In the genomic region with DNA sequence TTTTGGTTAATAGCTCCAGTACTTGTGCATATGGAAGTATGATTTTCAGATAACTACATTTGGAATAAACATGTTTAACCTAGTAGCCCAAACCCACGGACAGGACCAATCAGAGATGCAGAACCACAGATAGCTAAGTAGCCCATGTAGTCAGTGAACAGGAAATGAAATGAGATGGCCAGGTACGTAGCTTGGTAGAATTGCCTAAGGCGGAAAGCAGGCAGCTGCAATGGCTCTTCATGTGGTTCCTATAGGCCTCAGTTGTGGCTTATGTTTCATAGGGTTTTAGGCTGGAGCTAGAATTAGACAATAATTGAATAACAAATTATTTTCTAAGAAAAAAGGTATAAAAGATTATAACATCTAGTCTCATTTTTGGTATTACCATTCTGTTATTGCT, we compare ENCODE assay signal across 21 cellular contexts.
DNase-seq lines count a peak whose midpoint lies in the region; ATAC-seq and TF ChIP-seq lines count a peak whose summit lies in the region.
"Had no signal": no experiment of that assay in that cellular context is flagged by ENCODE, and none has a peak within 500 bp of the region (broad histone marks: within the 10 kb centered on the region; RNA-seq: fewer than 3 reads in every experiment).

No MANE protein-coding gene starts in this region.

- H3K4me3 ChIP-seq in mammary epithelial cell (replicated peaks in 1 of 3; ENCODE audit: insufficient read depth in 1 of 3, low read depth in 2 of 3, low read length in 3 of 3) (no peak overlapping the region), PC-3 (ENCODE audit: low read length) (no peak overlapping the region), tibial nerve (no peak overlapping the region)
- no peak overlapping the region for H3K4me3 ChIP-seq in Jurkat, Clone E6-1 (ENCODE audit: low read length)
- H3K4me3 ChIP-seq: BLaER1 had no signal

- H3K27ac Mint-ChIP-seq in MCF 10A (ENCODE audit: low read depth, unreplicated experiment) = no peak overlapping the region
- H3K27ac Mint-ChIP-seq: CD4-positive, alpha-beta memory T cell; CD4-positive, CD25-positive, alpha-beta regulatory T cell; CD8-positive, alpha-beta memory T cell had no signal

- H3K9ac ChIP-seq in mammary epithelial cell (ENCODE audit: insufficient read depth, low read length) (no peak overlapping the region), PC-3 (ENCODE audit: low read length) (no peak overlapping the region)
- H3K9ac ChIP-seq: BLaER1 had no signal

- no TSS peak for BruUV-seq in mammary epithelial cell (replicated peaks; lab: Mats Ljungman, UMichigan)
- BruUV-seq in MCF 10A (replicated peaks; lab: Mats Ljungman, UMichigan) = no TSS peak
- BruUV-seq in PC-3 (replicated peaks; lab: Mats Ljungman, UMichigan) = no TSS peak

- no peak overlapping the region for H3K4me3 Mint-ChIP-seq in MCF 10A (ENCODE audit: unreplicated experiment)
- H3K4me3 Mint-ChIP-seq: CD14-positive monocyte; CD4-positive, alpha-beta memory T cell; CD4-positive, CD25-positive, alpha-beta regulatory T cell; CD8-positive, alpha-beta memory T cell had no signal

- no peak for TF ChIP-seq EP300 in tibial nerve (IDR thresholded peaks at IDR 0.05)

- H3K27me3 Mint-ChIP-seq in MCF 10A (ENCODE audit: insufficient read depth, unreplicated experiment) = no peaks in the 10 kb centered on the region
- H3K27me3 Mint-ChIP-seq: CD4-positive, alpha-beta memory T cell; CD8-positive, alpha-beta memory T cell had no signal

- H3K4me1 ChIP-seq in mammary epithelial cell (ENCODE audit: insufficient read depth, low read length) = no peaks in the 10 kb centered on the region
- H3K4me1 ChIP-seq in PC-3 (ENCODE audit: insufficient read depth, low read length) = no peaks in the 10 kb centered on the region
- H3K4me1 ChIP-seq in tibial nerve = no peaks in the 10 kb centered on the region
- H3K4me1 ChIP-seq: BLaER1 had no signal

- intact Hi-C loops in mammary epithelial cell (cut with micrococcal nuclease) (no loop called here), MCF 10A (cut with micrococcal nuclease) (no loop called here), PC-3 (cut with micrococcal nuclease) (no loop called here)

- no peaks in the 10 kb centered on the region for H3K36me3 ChIP-seq in mammary epithelial cell (ENCODE audit: insufficient read depth, low read length)
- peaks cover 11% of the 10 kb centered on the region; the same call in 1 of the 2 replicates for H3K36me3 ChIP-seq in PC-3 (ENCODE audit: low read depth, low read length)
- peaks cover 0 to 4% (median 0%) of the 10 kb centered on the region in 3 donors for H3K36me3 ChIP-seq in tibial nerve
- H3K36me3 ChIP-seq: BE2C, BLaER1 had no signal

- no peak for ATAC-seq in PC-3
- ATAC-seq in GM21381 (IDR thresholded peaks at IDR 0.05; ENCODE audit: unreplicated experiment) = no peak

- dilution Hi-C loops in mammary epithelial cell (cut with HindIII; ENCODE audit: low sequenced_read_pairs) = no loop called here

- H3F3A ChIP-seq in PC-3 (ENCODE audit: low read length, unreplicated experiment) = no peaks in the 10 kb centered on the region

- H3K9me3 ChIP-seq in mammary epithelial cell (replicated peaks; ENCODE audit: insufficient read depth, low read length) = no peaks in the 10 kb centered on the region
- H3K9me3 ChIP-seq in PC-3 (ENCODE audit: low read length) = 0 out of 2 replicates have a peak, but pooled peaks cover 5% of the 10 kb centered on the region
- H3K9me3 ChIP-seq in tibial nerve = peaks cover 0 to 23% (median 9%) of the 10 kb centered on the region in 4 donors
- H3K9me3 ChIP-seq: BE2C had no signal

- H3K79me2 ChIP-seq in mammary epithelial cell (ENCODE audit: insufficient read depth, low read length) (peaks cover 70% of the 10 kb centered on the region), PC-3 (ENCODE audit: low read length) (peaks cover 8% of the 10 kb centered on the region; the same call in 1 of the 2 replicates)

- no peaks in the 10 kb centered on the region for H3K9me2 ChIP-seq in PC-3 (replicated peaks; ENCODE audit: low read length)

- H2AFZ ChIP-seq in mammary epithelial cell (ENCODE audit: low read depth, low read length) (no peak overlapping the region), PC-3 (ENCODE audit: low read length) (no peak overlapping the region)

- H3K4me2 ChIP-seq in mammary epithelial cell (ENCODE audit: insufficient read depth, low read depth, low read length) (no peak overlapping the region), PC-3 (ENCODE audit: low read length) (no peak overlapping the region)
- H3K4me2 ChIP-seq: BLaER1 had no signal

- H3K9me3 Mint-ChIP-seq in MCF 10A (ENCODE audit: unreplicated experiment) = peaks cover 15% of the 10 kb centered on the region

- H3K4me1 Mint-ChIP-seq in MCF 10A (ENCODE audit: insufficient read depth, unreplicated experiment) = no peaks in the 10 kb centered on the region

- peak; percentile 4 for DNase-seq in mammary epithelial cell
- no peak for DNase-seq in MCF 10A (ENCODE audit: unreplicated experiment)
- peak; percentile 61 for DNase-seq in Jurkat, Clone E6-1 (ENCODE audit: low read depth, low spot score)
- no peak for DNase-seq in PC-3
- no peak for DNase-seq in tibial nerve (ENCODE audit: low spot score in 2 of 2)
- DNase-seq: 8988T; ACHN; BE2C; C1 segment of cervical spinal cord; CD4-positive, alpha-beta memory T cell; CD8-positive, alpha-beta memory T cell; COR-L47; DMS 273 treated with DMSO at 0.1 percent for 48 hours; DMS153; DMS53; GF-D8 had no signal

- H3K27ac ChIP-seq in mammary epithelial cell (ENCODE audit: insufficient read depth, low read depth, low read length) (no peak overlapping the region), VCaP (peak overlapping the region; percentile 32; the same call in 1 of the 2 replicates), PC-3 (ENCODE audit: low read length) (no peak overlapping the region), tibial nerve (no peak overlapping the region)
- H3K27ac ChIP-seq: BLaER1 had no signal

- TF ChIP-seq POLR2A in tibial nerve (IDR thresholded peaks at IDR 0.05) = no peak

- no peak for TF ChIP-seq CTCF in mammary epithelial cell (conservative IDR thresholded peaks at IDR 0.05 in 1 of 2, IDR thresholded peaks at IDR 0.05 in 1 of 2; ENCODE audit: extremely low read depth in 1 of 2, insufficient read depth in 1 of 2, low read depth in 1 of 2, low read length in 2 of 2)
- TF ChIP-seq CTCF in MCF 10A (IDR thresholded peaks at IDR 0.05; ENCODE audit: unreplicated experiment) = no peak
- no peak for TF ChIP-seq CTCF in VCaP (conservative IDR thresholded peaks at IDR 0.05)
- TF ChIP-seq CTCF in PC-3 (conservative IDR thresholded peaks at IDR 0.05; ENCODE audit: low read depth, low read length) = no peak
- no peak for TF ChIP-seq CTCF in tibial nerve (IDR thresholded peaks at IDR 0.05)

- H3K27me3 ChIP-seq in mammary epithelial cell (ENCODE audit: insufficient read depth, low read length) = no peaks in the 10 kb centered on the region
- no peaks in the 10 kb centered on the region for H3K27me3 ChIP-seq in PC-3 (ENCODE audit: low read length)
- H3K27me3 ChIP-seq in tibial nerve = no peaks in the 10 kb centered on the region
- H3K27me3 ChIP-seq: BE2C, BLaER1 had no signal

- WGBS in mammary epithelial cell (ENCODE audit: low coverage, missing lambda C conversion rate) = 92% methylated on average over 3 of the region's 3 CpGs
- 95 to 99% methylated on average over 3 of the region's 3 CpGs for WGBS in tibial nerve, 2 donors

- CTCF ChIA-PET in mammary epithelial cell (lab: Charles Lee; ENCODE audit: low non-redundant PET) (no interaction called here), MCF 10A (lab: Yijun Ruan, JAX) (no interaction called here), PC-3 (lab: Charles Lee) (interaction anchor here (0.6 kb wide), 1 partner anchor 11 kb away, joined by 3 read pairs; no protein-coding TSS in a partner anchor)

- POLR2A ChIA-PET in MCF 10A (lab: Yijun Ruan, JAX) = interaction anchor here (0.5 to 1.4 kb wide), 2 partner anchors 9 to 1579 kb away, joined by 3 read pairs; no protein-coding TSS in a partner anchor
- POLR2A ChIA-PET in PC-3 (lab: Charles Lee; ENCODE audit: unreplicated experiment) = no interaction called here

- in situ Hi-C loops in mammary epithelial cell (cut with MboI; ENCODE audit: low sequenced_read_pairs in 2 of 2) = no loop called here

- no peaks in the 10 kb centered on the region for H4K20me1 ChIP-seq in mammary epithelial cell (ENCODE audit: insufficient read depth, low read length)
- no peaks in the 10 kb centered on the region for H4K20me1 ChIP-seq in PC-3 (ENCODE audit: low read length)
- H4K20me1 ChIP-seq: BLaER1 had no signal

- H3K36me3 Mint-ChIP-seq in MCF 10A (ENCODE audit: insufficient read depth, unreplicated experiment) = no peaks in the 10 kb centered on the region

Comparison
In these comparisons a context has a peak if more than half of its experiments do, and no peak if none do; other contexts are left out.
1. DNase-seq: peak in mammary epithelial cell (single experiment) and Jurkat, Clone E6-1 (single experiment); none in MCF 10A (single experiment), PC-3 (single experiment) and tibial nerve (0 of 2).